In genomic region chr16:8935989-8936388, GRCh38 we compare ENCODE assay signal across 9 cellular contexts. TPM values are rescaled to one million over a fixed set of nuclear protein-coding genes. Genes with fewer than 3 reads are reported as not detected.
DNase-seq lines count a peak whose midpoint lies in the region; ATAC-seq and TF ChIP-seq lines count a peak whose summit lies in the region.
"Had no signal": no experiment of that assay in that cellular context is flagged by ENCODE, and none has a peak within 500 bp of the region (broad histone marks: within the 10 kb centered on the region; RNA-seq: fewer than 3 reads in every experiment).

No MANE protein-coding gene starts in this region.

- no peaks in the 10 kb centered on the region for H3K36me3 ChIP-seq in smooth muscle cell (ENCODE audit: low read depth)

- POLR2A ChIA-PET in activated naive CD8-positive, alpha-beta T cell treated with anti-CD3 and anti-CD28 coated beads, Interleukin-2, amount 10 ng/mL, durations not matched to agents 7 days and 5 days (lab: Charles Lee), result interaction anchor here (1.0 kb wide), 1 partner anchor 205 kb away, joined by 5 read pairs; no protein-coding TSS in a partner anchor

- CTCF ChIA-PET in activated CD8-positive, alpha-beta memory T cell treated with anti-CD3 and anti-CD28 coated beads, Interleukin-2, amount 10 ng/mL, durations not matched to agents 7 days and 5 days (lab: Charles Lee), result interaction anchor here (0.9 to 4.0 kb wide), 33 partner anchors 8 to 204 kb away, joined by 3 to 51 read pairs (median 6); no protein-coding TSS in a partner anchor

- no peak overlapping the region for H3K4me3 ChIP-seq in smooth muscle cell

- peak overlapping the region; percentile 11 for H3K27ac Mint-ChIP-seq in activated CD8-positive, alpha-beta memory T cell treated with anti-CD3 and anti-CD28 coated beads, Interleukin-2, amount 10 ng/mL, durations not matched to agents 7 days and 5 days
- no peak overlapping the region for H3K27ac Mint-ChIP-seq in activated naive CD8-positive, alpha-beta T cell treated with anti-CD3 and anti-CD28 coated beads, Interleukin-2, amount 10 ng/mL, durations not matched to agents 7 days and 5 days
- peak overlapping the region in 2 of 7 donors; percentile 38 to 47 for H3K27ac Mint-ChIP-seq in CD14-positive monocyte
- H3K27ac Mint-ChIP-seq: dendritic cell treated with granulocyte-macrophage colony-stimulating factor and Interleukin-4, amounts not matched to agents 40 ng/mL and 50 ng/mL, for 4 days had no signal

- no peak overlapping the region for H3K27ac ChIP-seq in smooth muscle cell (ENCODE audit: low read depth)

- H2AFZ ChIP-seq in smooth muscle cell (ENCODE audit: low read depth), result no peak overlapping the region

- no peak for DNase-seq in activated CD8-positive, alpha-beta memory T cell treated with anti-CD3 and anti-CD28 coated beads, Interleukin-2, amount 10 ng/mL, durations not matched to agents 7 days and 5 days
- no peak for DNase-seq in activated CD8-positive, alpha-beta memory T cell treated with anti-CD3 and anti-CD28 coated beads for 24 hours
- DNase-seq in activated naive CD8-positive, alpha-beta T cell treated with anti-CD3 and anti-CD28 coated beads, Interleukin-2, amount 10 ng/mL, durations not matched to agents 7 days and 5 days, result no peak
- no peak for DNase-seq in smooth muscle cell (lab: John Stamatoyannopoulos, UW; ENCODE audit: unreplicated experiment)
- no peak for DNase-seq in CD14-positive monocyte (ENCODE audit: low spot score)
- no peak for DNase-seq in RKO (ENCODE audit: low spot score)
- no peak for DNase-seq in LoVo (ENCODE audit: low spot score)

- TF ChIP-seq CTCF in smooth muscle cell (IDR thresholded peaks at IDR 0.05; ENCODE audit: borderline replicate concordance, insufficient read depth, poor library complexity, severe bottlenecking) (peak; percentile 12), CD14-positive monocyte (IDR thresholded peaks at IDR 0.05) (no peak)

- peaks cover 100% of the 10 kb centered on the region for H4K20me1 ChIP-seq in smooth muscle cell (ENCODE audit: low read depth)

- ATAC-seq in activated CD8-positive, alpha-beta memory T cell treated with anti-CD3 and anti-CD28 coated beads, Interleukin-2, amount 10 ng/mL, durations not matched to agents 7 days and 5 days, result peak; percentile 24
- ATAC-seq in HG02885 (IDR thresholded peaks at IDR 0.05; ENCODE audit: poor library complexity, unreplicated experiment), result peak; percentile 22
- peak; percentile 8 for ATAC-seq in activated naive CD8-positive, alpha-beta T cell treated with anti-CD3 and anti-CD28 coated beads, Interleukin-2, amount 10 ng/mL, durations not matched to agents 7 days and 5 days (ENCODE audit: low read depth)

- H3K4me1 ChIP-seq in smooth muscle cell (ENCODE audit: low read depth), result peaks cover 4% of the 10 kb centered on the region

- H3K4me2 ChIP-seq in smooth muscle cell, result no peak overlapping the region

- 88% methylated on average over 9 of the region's 9 CpGs for WGBS in smooth muscle cell (ENCODE audit: low lambda C conversion rate)

- H3K27me3 Mint-ChIP-seq in activated CD8-positive, alpha-beta memory T cell treated with anti-CD3 and anti-CD28 coated beads, Interleukin-2, amount 10 ng/mL, durations not matched to agents 7 days and 5 days, result no peaks in the 10 kb centered on the region
- H3K27me3 Mint-ChIP-seq in activated naive CD8-positive, alpha-beta T cell treated with anti-CD3 and anti-CD28 coated beads, Interleukin-2, amount 10 ng/mL, durations not matched to agents 7 days and 5 days, result no peaks in the 10 kb centered on the region
- no peaks in the 10 kb centered on the region for H3K27me3 Mint-ChIP-seq in CD14-positive monocyte (ENCODE audit: low read depth in 3 of 3)
- H3K27me3 Mint-ChIP-seq: dendritic cell treated with granulocyte-macrophage colony-stimulating factor and Interleukin-4, amounts not matched to agents 40 ng/mL and 50 ng/mL, for 4 days had no signal

- H3K79me2 ChIP-seq in smooth muscle cell (ENCODE audit: low read depth), result peaks cover 100% of the 10 kb centered on the region

- H3K9me3 Mint-ChIP-seq in activated CD8-positive, alpha-beta memory T cell treated with anti-CD3 and anti-CD28 coated beads, Interleukin-2, amount 10 ng/mL, durations not matched to agents 7 days and 5 days (ENCODE audit: low read depth), result no peaks in the 10 kb centered on the region
- no peaks in the 10 kb centered on the region for H3K9me3 Mint-ChIP-seq in activated naive CD8-positive, alpha-beta T cell treated with anti-CD3 and anti-CD28 coated beads, Interleukin-2, amount 10 ng/mL, durations not matched to agents 7 days and 5 days
- H3K9me3 Mint-ChIP-seq in CD14-positive monocyte, result no peaks in the 10 kb centered on the region
- H3K9me3 Mint-ChIP-seq: dendritic cell treated with granulocyte-macrophage colony-stimulating factor and Interleukin-4, amounts not matched to agents 40 ng/mL and 50 ng/mL, for 4 days had no signal

- no peaks in the 10 kb centered on the region for H3K9me3 ChIP-seq in smooth muscle cell (replicated peaks; ENCODE audit: low read depth)

- H3K4me3 Mint-ChIP-seq in activated CD8-positive, alpha-beta memory T cell treated with anti-CD3 and anti-CD28 coated beads, Interleukin-2, amount 10 ng/mL, durations not matched to agents 7 days and 5 days, result no peak overlapping the region
- H3K4me3 Mint-ChIP-seq in activated naive CD8-positive, alpha-beta T cell treated with anti-CD3 and anti-CD28 coated beads, Interleukin-2, amount 10 ng/mL, durations not matched to agents 7 days and 5 days, result no peak overlapping the region
- no peak overlapping the region for H3K4me3 Mint-ChIP-seq in CD14-positive monocyte
- H3K4me3 Mint-ChIP-seq: dendritic cell treated with granulocyte-macrophage colony-stimulating factor and Interleukin-4, amounts not matched to agents 40 ng/mL and 50 ng/mL, for 4 days had no signal

- H3K4me1 Mint-ChIP-seq in activated CD8-positive, alpha-beta memory T cell treated with anti-CD3 and anti-CD28 coated beads, Interleukin-2, amount 10 ng/mL, durations not matched to agents 7 days and 5 days, result peaks cover 55% of the 10 kb centered on the region
- peaks cover 41% of the 10 kb centered on the region for H3K4me1 Mint-ChIP-seq in activated naive CD8-positive, alpha-beta T cell treated with anti-CD3 and anti-CD28 coated beads, Interleukin-2, amount 10 ng/mL, durations not matched to agents 7 days and 5 days
- peaks cover 51% of the 10 kb centered on the region for H3K4me1 Mint-ChIP-seq in CD14-positive monocyte

- peaks cover 2% of the 10 kb centered on the region for H3K36me3 Mint-ChIP-seq in activated CD8-positive, alpha-beta memory T cell treated with anti-CD3 and anti-CD28 coated beads, Interleukin-2, amount 10 ng/mL, durations not matched to agents 7 days and 5 days
- H3K36me3 Mint-ChIP-seq in activated naive CD8-positive, alpha-beta T cell treated with anti-CD3 and anti-CD28 coated beads, Interleukin-2, amount 10 ng/mL, durations not matched to agents 7 days and 5 days, result no peaks in the 10 kb centered on the region
- no peaks in the 10 kb centered on the region for H3K36me3 Mint-ChIP-seq in CD14-positive monocyte

- peaks cover 7% of the 10 kb centered on the region for H3F3A ChIP-seq in smooth muscle cell (ENCODE audit: low read depth)

- H3K9ac ChIP-seq in smooth muscle cell (ENCODE audit: low read depth), result no peak overlapping the region

- intact Hi-C loops in CD14-positive monocyte (cut with micrococcal nuclease), result no loop called here

- no peaks in the 10 kb centered on the region for H3K27me3 ChIP-seq in smooth muscle cell (ENCODE audit: low read depth)

RNA-seq across cellular contexts. Expression of gene USP7, which starts 27.7 kb away (rescaled TPM):
- total RNA-seq in activated CD8-positive, alpha-beta memory T cell treated with anti-CD3 and anti-CD28 coated beads, Interleukin-2, amount 10 ng/mL, durations not matched to agents 7 days and 5 days, result 100 to 1,000 TPM; 159 to 179 TPM
- 100 to 1,000 TPM; 153 to 162 TPM for total RNA-seq in activated naive CD8-positive, alpha-beta T cell treated with anti-CD3 and anti-CD28 coated beads, Interleukin-2, amount 10 ng/mL, durations not matched to agents 7 days and 5 days
- 50.7 and 60.8 TPM in 2 replicates for total RNA-seq in smooth muscle cell
- polyA plus RNA-seq in smooth muscle cell (52.1 and 55.6 TPM in 2 replicates), CD14-positive monocyte (1 to 10 TPM; 2.4 to 4.1 TPM)

RNA-seq across cellular contexts. Expression of gene LITAFD, which starts 53.8 kb away (rescaled TPM):
- total RNA-seq in activated CD8-positive, alpha-beta memory T cell treated with anti-CD3 and anti-CD28 coated beads, Interleukin-2, amount 10 ng/mL, durations not matched to agents 7 days and 5 days, result not detected
- total RNA-seq in activated naive CD8-positive, alpha-beta T cell treated with anti-CD3 and anti-CD28 coated beads, Interleukin-2, amount 10 ng/mL, durations not matched to agents 7 days and 5 days, result not detected
- total RNA-seq in smooth muscle cell, result not detected in 2 replicates
- 0.37 TPM in 1 of 2 replicates, not detected in the other for polyA plus RNA-seq in smooth muscle cell
- not detected for polyA plus RNA-seq in CD14-positive monocyte
